Comparison of ENCODE assay signal across 22 cellular contexts in the genomic region with DNA sequence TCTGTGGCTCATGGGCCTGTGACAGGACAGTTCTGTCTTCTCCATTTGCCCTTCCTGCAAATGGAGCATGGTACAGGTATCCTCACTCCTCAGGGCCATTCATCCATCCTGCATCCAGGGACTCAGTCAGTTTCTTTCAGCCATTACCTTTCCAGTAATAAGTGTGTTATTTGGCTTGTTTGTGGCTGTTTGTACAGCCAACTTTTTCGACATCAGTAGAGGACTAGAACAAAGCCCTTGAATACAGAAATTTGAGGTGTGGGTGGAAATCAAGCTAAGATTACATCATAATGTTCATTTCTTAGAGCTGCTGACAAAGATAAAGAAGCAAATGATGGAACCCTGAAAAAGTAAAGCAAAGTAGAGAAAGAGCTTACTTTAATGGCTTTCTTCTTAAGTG.
DNase-seq lines count a peak whose midpoint lies in the region; ATAC-seq, FAIRE-seq and TF ChIP-seq lines count a peak whose summit lies in the region.
"Had no signal": no experiment of that assay in that cellular context is flagged by ENCODE, and none has a peak within 500 bp of the region (broad histone marks: within the 10 kb centered on the region; RNA-seq: fewer than 3 reads in every experiment).

No MANE protein-coding gene starts in this region.

- peaks cover 45% of the 10 kb centered on the region for H3K4me1 ChIP-seq in cardiac muscle cell (ENCODE audit: low read depth)
- H3K4me1 ChIP-seq in A549 = peaks cover 56% of the 10 kb centered on the region
- H3K4me1 ChIP-seq in foreskin keratinocyte = peaks cover 4% of the 10 kb centered on the region
- peaks cover 22% of the 10 kb centered on the region for H3K4me1 ChIP-seq in lower lobe of right lung
- H3K4me1 ChIP-seq: HAP-1 had no signal

- no peak overlapping the region for H3K4me3 Mint-ChIP-seq in activated T-cell treated with anti-CD3 and anti-CD28 coated beads, Interleukin-2, amount 50 U/mL, for 4 hours
- H3K4me3 Mint-ChIP-seq: CD4-positive, alpha-beta memory T cell had no signal

- no peaks in the 10 kb centered on the region for H3K36me3 Mint-ChIP-seq in activated T-cell treated with anti-CD3 and anti-CD28 coated beads, Interleukin-2, amount 50 U/mL, for 4 hours (ENCODE audit: insufficient read depth)
- H3K36me3 Mint-ChIP-seq: CD4-positive, alpha-beta memory T cell had no signal

- CTCF ChIA-PET in A549 (lab: Yijun Ruan, JAX) = interaction anchor here (0.9 to 1.4 kb wide), 3 partner anchors 15 to 585 kb away, joined by 3 to 4 read pairs (median 3); no protein-coding TSS in a partner anchor

- H3K27me3 ChIP-seq in cardiac muscle cell (no peaks in the 10 kb centered on the region), foreskin keratinocyte (no peaks in the 10 kb centered on the region), lower lobe of right lung (ENCODE audit: low read depth) (no peaks in the 10 kb centered on the region)

- no peaks in the 10 kb centered on the region for H3K27me3 Mint-ChIP-seq in activated T-cell treated with anti-CD3 and anti-CD28 coated beads, Interleukin-2, amount 50 U/mL, for 4 hours (ENCODE audit: low read depth)
- H3K27me3 Mint-ChIP-seq: CD4-positive, alpha-beta memory T cell had no signal

- intact Hi-C loops in Right ventricle myocardium superior (cut with DNase I) = no loop called here
- intact Hi-C loops in lower lobe of right lung (cut with DNase I) = no loop called here

- 86% methylated on average over 1 of the region's 1 CpG for WGBS in A549 (ENCODE audit: missing lambda C conversion rate)

- H3K4me1 Mint-ChIP-seq in activated T-cell treated with anti-CD3 and anti-CD28 coated beads, Interleukin-2, amount 50 U/mL, for 4 hours (ENCODE audit: low read depth) = no peaks in the 10 kb centered on the region
- H3K4me1 Mint-ChIP-seq: CD4-positive, alpha-beta memory T cell had no signal

- H3K4me2 ChIP-seq in A549 = peak overlapping the region; percentile 54

- H3K9me3 ChIP-seq in cardiac muscle cell (ENCODE audit: low read depth) = no peaks in the 10 kb centered on the region
- no peaks in the 10 kb centered on the region for H3K9me3 ChIP-seq in A549
- no peaks in the 10 kb centered on the region for H3K9me3 ChIP-seq in lower lobe of right lung
- H3K9me3 ChIP-seq: HAP-1 had no signal

- TF ChIP-seq RAD21 in A549 (conservative IDR thresholded peaks at IDR 0.05 in 1 of 2, IDR thresholded peaks at IDR 0.05 in 1 of 2) = no peak

- H3K36me3 ChIP-seq in cardiac muscle cell = no peaks in the 10 kb centered on the region
- H3K36me3 ChIP-seq in lower lobe of right lung = no peaks in the 10 kb centered on the region
- H3K36me3 ChIP-seq: HAP-1 had no signal

- DNase-seq in cardiac muscle cell (ENCODE audit: low read depth in 1 of 2, low spot score in 1 of 2) = peak in 1 of 2 donors; percentile 25
- no peak for DNase-seq in Right ventricle myocardium superior
- no peak for DNase-seq in A549 (ENCODE audit: low read depth in 1 of 2, low spot score in 1 of 2)
- no peak for DNase-seq in foreskin keratinocyte
- no peak for DNase-seq in lower lobe of right lung
- no peak for DNase-seq in activated T-cell treated with anti-CD3 and anti-CD28 coated beads, Interleukin-2, amount 50 U/mL, for 4 hours
- DNase-seq in activated T-cell treated with anti-CD3 and anti-CD28 coated beads for 4 hours = no peak
- DNase-seq: C1 segment of cervical spinal cord; CD4-positive, alpha-beta memory T cell; COR-L47; DMS153; DMS79; EL; GDM1; GOT3; HFFc6 had no signal

- no peaks in the 10 kb centered on the region for H3K9me3 Mint-ChIP-seq in activated T-cell treated with anti-CD3 and anti-CD28 coated beads, Interleukin-2, amount 50 U/mL, for 4 hours
- H3K9me3 Mint-ChIP-seq: HFFc6 had no signal

- TF ChIP-seq EP300 in A549 (IDR thresholded peaks at IDR 0.05) = no peak

- H3K4me3 ChIP-seq in cardiac muscle cell (no peak overlapping the region), A549 (no peak overlapping the region), lower lobe of right lung (no peak overlapping the region)
- H3K4me3 ChIP-seq: GM12878, HAP-1 had no signal

- POLR2A ChIA-PET in A549 (lab: Yijun Ruan, JAX) = no interaction called here

- TF ChIP-seq POLR2A in A549 (IDR thresholded peaks at IDR 0.05; ENCODE audit: low read length) = no peak

- no peak for ATAC-seq in Right ventricle myocardium superior (ENCODE audit: poor library complexity)
- no peak for ATAC-seq in A549
- ATAC-seq in foreskin keratinocyte = no peak
- ATAC-seq in lower lobe of right lung = peak; percentile 27 to 72
- ATAC-seq in GM21526 (IDR thresholded peaks at IDR 0.05; ENCODE audit: low FRiP score, unreplicated experiment) = no peak
- no peak for ATAC-seq in activated T-cell treated with anti-CD3 and anti-CD28 coated beads, Interleukin-2, amount 50 U/mL, for 4 hours
- ATAC-seq: GM12878 had no signal

- TF ChIP-seq CTCF in cardiac muscle cell (IDR thresholded peaks at IDR 0.05; ENCODE audit: low read depth, low read length) (no peak), A549 (IDR thresholded peaks at IDR 0.05) (no peak), foreskin keratinocyte (conservative IDR thresholded peaks at IDR 0.05) (no peak), lower lobe of right lung (IDR thresholded peaks at IDR 0.05) (no peak)

- FAIRE-seq in A549 (lab: Jason Lieb, UNC) = no peak
- FAIRE-seq: A204.1, GM12878, GM19239 had no signal

- peak overlapping the region; percentile 99 for H3K27ac ChIP-seq in cardiac muscle cell
- H3K27ac ChIP-seq in A549 = peak overlapping the region; percentile 58 to 76; a peak in 4 of 6 replicates
- peak overlapping the region; percentile 35 for H3K27ac ChIP-seq in foreskin keratinocyte
- H3K27ac ChIP-seq in lower lobe of right lung = peak overlapping the region; percentile 53
- H3K27ac ChIP-seq: 22Rv1 had no signal

TF ChIP-seq in A549, 52 proteins besides CTCF, POLR2A, EP300 and RAD21:
- TF ChIP-seq RARB (CRISPR knock-in tag; IDR thresholded peaks at IDR 0.05) = no peak
- TF ChIP-seq, protein P1, sequence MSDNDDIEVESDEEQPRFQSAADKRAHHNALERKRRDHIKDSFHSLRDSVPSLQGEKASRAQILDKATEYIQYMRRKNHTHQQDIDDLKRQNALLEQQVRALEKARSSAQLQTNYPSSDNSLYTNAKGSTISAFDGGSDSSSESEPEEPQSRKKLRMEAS (IDR thresholded peaks at IDR 0.05) = no peak
- TF ChIP-seq, protein P2, sequence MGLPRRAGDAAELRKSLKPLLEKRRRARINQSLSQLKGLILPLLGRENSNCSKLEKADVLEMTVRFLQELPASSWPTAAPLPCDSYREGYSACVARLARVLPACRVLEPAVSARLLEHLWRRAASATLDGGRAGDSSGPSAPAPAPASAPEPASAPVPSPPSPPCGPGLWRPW (IDR thresholded peaks at IDR 0.05) = no peak
- no peak for TF ChIP-seq CEBPB (IDR thresholded peaks at IDR 0.05)

Comparison
In these comparisons a context has a peak if more than half of its experiments do, and no peak if none do; other contexts are left out.
1. H3K27ac ChIP-seq: peak in every context shown above with its lines; median percentile 99 in cardiac muscle cell; 67 in A549; 53 in lower lobe of right lung; 35 in foreskin keratinocyte.
2. ATAC-seq: peak in lower lobe of right lung (2 of 2); none in Right ventricle myocardium superior (single experiment), A549 (0 of 2), foreskin keratinocyte (single experiment), GM21526 (single experiment) and activated T-cell treated with anti-CD3 and anti-CD28 coated beads, Interleukin-2, amount 50 U/mL, for 4 hours (0 of 2).